ENCODE assay signal across 26 cellular contexts in the genomic region with DNA sequence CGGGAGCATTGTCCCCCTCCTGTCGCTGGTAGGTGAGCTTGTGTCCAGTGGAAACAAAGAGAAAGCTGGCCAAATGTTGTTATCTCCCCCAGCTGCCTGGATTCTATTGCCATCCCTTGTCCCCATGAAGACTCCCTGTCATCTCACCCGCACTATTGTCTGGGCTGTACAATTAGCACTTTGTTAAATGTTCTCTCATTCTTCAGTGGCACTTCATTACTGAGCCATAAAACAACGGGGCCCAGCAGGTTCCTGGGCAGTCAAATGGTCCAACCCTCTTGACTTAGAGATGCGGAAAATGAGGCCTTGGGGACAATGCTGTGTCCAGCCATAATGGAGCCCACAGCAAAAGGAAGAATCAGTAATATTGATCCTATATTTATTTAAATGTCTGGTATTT.
"Had no signal": no experiment of that assay in that cellular context is flagged by ENCODE, and none has a peak within 500 bp of the region (broad histone marks: within the 10 kb centered on the region; RNA-seq: fewer than 3 reads in every experiment).

No MANE protein-coding gene starts in this region.

- DNase-seq: activated CD4-positive, alpha-beta T cell treated with anti-CD3 and anti-CD28 coated beads for 1 hour; activated CD8-positive, alpha-beta memory T cell treated with anti-CD3 and anti-CD28 coated beads, Interleukin-2, amount 10 ng/mL, durations not matched to agents 7 days and 5 days; activated CD8-positive, alpha-beta T cell treated with anti-CD3 and anti-CD28 coated beads, Interleukin-2, amount 10 ng/mL, durations not matched to agents 7 days and 5 days; activated naive CD4-positive, alpha-beta T cell treated with anti-CD3 and anti-CD28 coated beads for 36 hours; activated naive CD8-positive, alpha-beta T cell treated with anti-CD3 and anti-CD28 coated beads for 36 hours; activated T-cell treated with anti-CD3 and anti-CD28 coated beads, Interleukin-2, amount 50 U/mL, for 48 hours; adrenal gland; aorta; body of pancreas; dermis blood vessel endothelial cell; effector CD4-positive, alpha-beta T cell; heart right ventricle; kidney glomerular epithelial cell; left lung; lower lobe of right lung; mesendoderm; mucosa of descending colon; ovary; stimulated activated CD4-positive, alpha-beta T cell treated with anti-CD3 and anti-CD28 coated beads, Interleukin-15, amount 100 ng/mL, for 24 hours; stimulated activated CD4-positive, alpha-beta T cell treated with anti-CD3 and anti-CD28 coated beads, Interleukin-2, amount 100 ng/mL, for 24 hours; stimulated activated naive B cell treated with anti-CD40 and anti-IgM and Interleukin-4, amounts not matched to agents 10 μg/mL and 1 μg/mL and 100 μg/mL, for 72 hours; stomach; T-helper 2 cell; upper lobe of right lung had no signal

- ATAC-seq: activated CD8-positive, alpha-beta memory T cell treated with anti-CD3 and anti-CD28 coated beads, Interleukin-2, amount 10 ng/mL, durations not matched to agents 7 days and 5 days; activated CD8-positive, alpha-beta T cell treated with anti-CD3 and anti-CD28 coated beads, Interleukin-2, amount 10 ng/mL, durations not matched to agents 7 days and 5 days; body of pancreas; foreskin keratinocyte; heart right ventricle; left lung; lower lobe of right lung; stimulated activated naive B cell treated with anti-CD40 and anti-IgM and Interleukin-4, amounts not matched to agents 10 μg/mL and 1 μg/mL and 100 μg/mL, for 72 hours; upper lobe of right lung; WTC11 had no signal
